9 cellular contexts compared by ENCODE assay signal in the genomic region with DNA sequence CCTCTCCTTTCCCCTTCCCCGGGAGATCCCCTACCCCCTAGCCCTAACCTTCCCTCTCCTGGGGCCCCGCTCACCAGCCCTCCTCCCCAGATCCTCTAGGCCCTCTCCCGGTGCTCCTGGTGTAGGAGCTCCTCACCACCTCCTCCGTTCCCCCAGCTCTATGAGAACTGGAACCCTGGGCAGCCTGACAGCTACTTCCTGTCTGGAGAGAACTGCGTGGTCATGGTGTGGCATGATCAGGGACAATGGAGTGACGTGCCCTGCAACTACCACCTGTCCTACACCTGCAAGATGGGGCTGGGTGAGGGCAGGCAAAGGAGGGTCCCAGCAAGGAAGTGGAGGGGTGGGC. TPM values are rescaled to one million over a fixed set of nuclear protein-coding genes. Genes with fewer than 3 reads are reported as not detected.
DNase-seq lines count a peak whose midpoint lies in the region; ATAC-seq, FAIRE-seq and TF ChIP-seq lines count a peak whose summit lies in the region.
"Had no signal": no experiment of that assay in that cellular context is flagged by ENCODE, and none has a peak within 500 bp of the region (broad histone marks: within the 10 kb centered on the region; RNA-seq: fewer than 3 reads in every experiment).

No MANE protein-coding gene starts in this region.

- H3K36me3 ChIP-seq in MM.1S (replicated peaks; ENCODE audit: insufficient read depth, low read length), result no peaks in the 10 kb centered on the region

- peak overlapping the region; percentile 55 for H3K4me2 ChIP-seq in A549
- peak overlapping the region; percentile 76 for H3K4me2 ChIP-seq in MM.1S (ENCODE audit: low read depth, low read length)

- no peaks in the 10 kb centered on the region for H3K9me3 Mint-ChIP-seq in endothelial cell (ENCODE audit: unreplicated experiment)
- no peaks in the 10 kb centered on the region for H3K9me3 Mint-ChIP-seq in activated CD8-positive, alpha-beta T cell treated with anti-CD3 and anti-CD28 coated beads for 36 hours

- DNase-seq in A549 (ENCODE audit: low read depth in 1 of 2, low spot score in 1 of 2) (no peak), MM.1S (peak; percentile 37), endothelial cell (ENCODE audit: low spot score) (no peak), NCI-H1694 (lab: John Stamatoyannopoulos, UW) (no peak)
- no peak for DNase-seq in activated CD8-positive, alpha-beta T cell treated with anti-CD3 and anti-CD28 coated beads for 36 hours
- DNase-seq: NCI-H446 treated with DMSO at 0.1 percent for 48 hours had no signal

- 78% methylated on average over 4 of the region's 6 CpGs for WGBS in A549 (ENCODE audit: missing lambda C conversion rate)

- no peak for TF ChIP-seq EP300 in A549 (IDR thresholded peaks at IDR 0.05)

- no peak overlapping the region for H2AFZ ChIP-seq in MM.1S (ENCODE audit: low read length)

- peak overlapping the region; percentile 32; the same call in 1 of the 2 replicates for H3K9ac ChIP-seq in MM.1S (ENCODE audit: low read length)

- no peak for TF ChIP-seq RAD21 in A549 (conservative IDR thresholded peaks at IDR 0.05 in 1 of 2, IDR thresholded peaks at IDR 0.05 in 1 of 2)

- peaks cover 88% of the 10 kb centered on the region for H3K79me2 ChIP-seq in MM.1S (ENCODE audit: low read length)

- POLR2A ChIA-PET in A549 (lab: Yijun Ruan, JAX), result no interaction called here
- POLR2A ChIA-PET in activated CD8-positive, alpha-beta T cell treated with anti-CD3 and anti-CD28 coated beads for 36 hours (lab: Charles Lee), result interaction anchor here (0.7 to 1.4 kb wide), 6 partner anchors 10 to 57 kb away, joined by 3 to 4 read pairs (median 3); no protein-coding TSS in a partner anchor

- H3K27me3 ChIP-seq in MM.1S (replicated peaks; ENCODE audit: insufficient read depth, low read length), result no peaks in the 10 kb centered on the region

- intact Hi-C loops in activated CD8-positive, alpha-beta T cell treated with anti-CD3 and anti-CD28 coated beads for 36 hours (cut with micrococcal nuclease), result loop anchor here (5.0 kb wide), 1 partner anchor 36 kb away; no protein-coding TSS in a partner anchor

- no peaks in the 10 kb centered on the region for H3K9me2 ChIP-seq in MM.1S (replicated peaks; ENCODE audit: insufficient read depth, low read length)

- no peak for ATAC-seq in A549
- no peak for ATAC-seq in activated CD8-positive, alpha-beta T cell treated with anti-CD3 and anti-CD28 coated beads for 36 hours
- ATAC-seq in GM18498 (IDR thresholded peaks at IDR 0.05; ENCODE audit: unreplicated experiment), result no peak

- H4K20me1 ChIP-seq in MM.1S (ENCODE audit: insufficient read depth, low read length), result peaks cover 41% of the 10 kb centered on the region

- CTCF ChIA-PET in A549 (lab: Yijun Ruan, JAX), result interaction anchor here (0.6 to 15.2 kb wide), 25 partner anchors 9 to 369 kb away, joined by 3 to 402 read pairs (median 4); a partner anchor contains a TSS
- CTCF ChIA-PET in activated CD8-positive, alpha-beta T cell treated with anti-CD3 and anti-CD28 coated beads for 36 hours (lab: Charles Lee), result interaction anchor here (0.6 to 8.6 kb wide), 20 partner anchors 9 to 272 kb away, joined by 3 to 273 read pairs (median 8); a partner anchor contains a TSS

- H3K36me3 Mint-ChIP-seq in endothelial cell (ENCODE audit: low read depth, unreplicated experiment), result peaks cover 20% of the 10 kb centered on the region
- H3K36me3 Mint-ChIP-seq in activated CD8-positive, alpha-beta T cell treated with anti-CD3 and anti-CD28 coated beads for 36 hours (ENCODE audit: low read depth), result no peaks in the 10 kb centered on the region

- H3K27me3 Mint-ChIP-seq in endothelial cell (ENCODE audit: unreplicated experiment), result peaks cover 37% of the 10 kb centered on the region
- peaks cover 49% of the 10 kb centered on the region for H3K27me3 Mint-ChIP-seq in activated CD8-positive, alpha-beta T cell treated with anti-CD3 and anti-CD28 coated beads for 36 hours

- TF ChIP-seq POLR2A in A549 (IDR thresholded peaks at IDR 0.05; ENCODE audit: low read length), result no peak

- peaks cover 42% of the 10 kb centered on the region for H3K4me1 ChIP-seq in A549
- peaks cover 36% of the 10 kb centered on the region for H3K4me1 ChIP-seq in MM.1S (ENCODE audit: low read length)

- H3K27ac Mint-ChIP-seq in endothelial cell (ENCODE audit: unreplicated experiment), result peak overlapping the region; percentile 18
- H3K27ac Mint-ChIP-seq in activated CD8-positive, alpha-beta T cell treated with anti-CD3 and anti-CD28 coated beads for 36 hours, result no peak overlapping the region

- H3K4me3 Mint-ChIP-seq in endothelial cell (ENCODE audit: unreplicated experiment), result peak overlapping the region; percentile 42
- H3K4me3 Mint-ChIP-seq in activated CD8-positive, alpha-beta T cell treated with anti-CD3 and anti-CD28 coated beads for 36 hours, result no peak overlapping the region

- peaks cover 29% of the 10 kb centered on the region for H3F3A ChIP-seq in MM.1S (ENCODE audit: insufficient read depth, low read length)

- no peak for FAIRE-seq in A549 (lab: Jason Lieb, UNC)

- H3K27ac ChIP-seq in A549 (peak overlapping the region in 1 of 2 experiments; percentile 62; a peak in 2 of 6 replicates), MM.1S (ENCODE audit: low read length) (peak overlapping the region; percentile 28; the same call in 1 of the 2 replicates)
- H3K27ac ChIP-seq: C4-2B had no signal

- no peaks in the 10 kb centered on the region for H3K9me3 ChIP-seq in A549
- H3K9me3 ChIP-seq in MM.1S (replicated peaks; ENCODE audit: insufficient read depth, low read length), result no peaks in the 10 kb centered on the region

- no peak for TF ChIP-seq CTCF in A549 (IDR thresholded peaks at IDR 0.05)
- no peak for TF ChIP-seq CTCF in MM.1S (IDR thresholded peaks at IDR 0.05; ENCODE audit: low read length)
- no peak for TF ChIP-seq CTCF in endothelial cell (IDR thresholded peaks at IDR 0.05; ENCODE audit: unreplicated experiment)
- no peak for TF ChIP-seq CTCF in activated CD8-positive, alpha-beta T cell treated with anti-CD3 and anti-CD28 coated beads for 36 hours (IDR thresholded peaks at IDR 0.05)

- H3K4me1 Mint-ChIP-seq in endothelial cell (ENCODE audit: unreplicated experiment), result peaks cover 48% of the 10 kb centered on the region
- H3K4me1 Mint-ChIP-seq in activated CD8-positive, alpha-beta T cell treated with anti-CD3 and anti-CD28 coated beads for 36 hours (ENCODE audit: low read depth), result peaks cover 44% of the 10 kb centered on the region

- H3K4me3 ChIP-seq in A549, result 0 out of 3 replicates have a peak overlapping the region, but pooled peaks have one; percentile 7
- peak overlapping the region; percentile 32; the same call in 1 of the 2 replicates for H3K4me3 ChIP-seq in MM.1S (ENCODE audit: low read length)

TF ChIP-seq in A549, 52 proteins besides CTCF, POLR2A, EP300 and RAD21 (continues in another document):
- TF ChIP-seq CBX2 (IDR thresholded peaks at IDR 0.05; ENCODE audit: borderline replicate concordance, low read depth), result no peak
- TF ChIP-seq NFE2L2 (conservative IDR thresholded peaks at IDR 0.05; ENCODE audit: low read length), result no peak

RNA-seq across cellular contexts. Expression of a gene that starts 16.0 kb away (rescaled TPM):
- polyA plus RNA-seq in A549 (2011; rRNA removed) (0.12 TPM in 1 of 2 replicates, not detected in the other), A549 (2017; fragmentation: RNase III; extraction: RNeasy Plus Mini Kit Qiagen cat#74134 plus additional on column Dnase treatment) (not detected in 3 replicates)
- polyA plus RNA-seq in A549 (2012; cell fraction: cytosol; rRNA removed), result 0.03 TPM in 1 of 2 replicates, not detected in the other
- polyA plus RNA-seq in A549 (2012; cell fraction: nucleus; rRNA removed), result 0.07 and 0.18 TPM in 2 replicates
- polyA minus RNA-seq in A549 (2011; rRNA and poly(A)+ RNA removed), result not detected in 2 replicates
- total RNA-seq in endothelial cell (ENCODE audit: unreplicated experiment), result 0.46 TPM
- not detected for total RNA-seq in activated CD8-positive, alpha-beta T cell treated with anti-CD3 and anti-CD28 coated beads for 36 hours
- total RNA-seq: T-helper 2 cell treated with Interferon-gamma antibody and Interleukin-4, amounts not matched to agents 100 ng/mL and 5 ng/mL, for 36 hours had no signal

RNA-seq across cellular contexts. Expression of a gene that starts 19.3 kb away (rescaled TPM):
- polyA plus RNA-seq in A549 (2011; rRNA removed) (0.57 and 0.65 TPM in 2 replicates), A549 (2017; fragmentation: RNase III; extraction: RNeasy Plus Mini Kit Qiagen cat#74134 plus additional on column Dnase treatment) (2.1 to 2.8 TPM (median 2.1 TPM) in 3 replicates)
- 0.34 and 0.39 TPM in 2 replicates for polyA plus RNA-seq in A549 (2012; cell fraction: cytosol; rRNA removed)
- polyA plus RNA-seq in A549 (2012; cell fraction: nucleus; rRNA removed), result 2.5 and 2.7 TPM in 2 replicates
- polyA minus RNA-seq in A549 (2011; rRNA and poly(A)+ RNA removed), result 0.45 and 0.54 TPM in 2 replicates
- total RNA-seq in endothelial cell (ENCODE audit: unreplicated experiment), result 111 TPM
- not detected for total RNA-seq in activated CD8-positive, alpha-beta T cell treated with anti-CD3 and anti-CD28 coated beads for 36 hours
- total RNA-seq: T-helper 2 cell treated with Interferon-gamma antibody and Interleukin-4, amounts not matched to agents 100 ng/mL and 5 ng/mL, for 36 hours had no signal

RNA-seq across cellular contexts. Expression of a gene that starts 38.7 kb away (rescaled TPM):
- 0.11 and 0.23 TPM in 2 replicates for polyA plus RNA-seq in A549 (2011; rRNA removed)
- polyA plus RNA-seq in A549 (2012; cell fraction: cytosol; rRNA removed), result 0.08 and 0.09 TPM in 2 replicates
- polyA plus RNA-seq in A549 (2012; cell fraction: nucleus; rRNA removed), result 1.4 and 1.8 TPM in 2 replicates
- 0.10 to 0.16 TPM (median 0.13 TPM) in 3 replicates for polyA plus RNA-seq in A549 (2017; fragmentation: RNase III; extraction: RNeasy Plus Mini Kit Qiagen cat#74134 plus additional on column Dnase treatment)
- polyA minus RNA-seq in A549 (2011; rRNA and poly(A)+ RNA removed), result not detected in 2 replicates
- total RNA-seq in endothelial cell (ENCODE audit: unreplicated experiment), result 1.3 TPM
- total RNA-seq in activated CD8-positive, alpha-beta T cell treated with anti-CD3 and anti-CD28 coated beads for 36 hours, result not detected
- total RNA-seq: T-helper 2 cell treated with Interferon-gamma antibody and Interleukin-4, amounts not matched to agents 100 ng/mL and 5 ng/mL, for 36 hours had no signal

RNA-seq across cellular contexts. Expression of a gene that starts 47.4 kb away (rescaled TPM):
- polyA plus RNA-seq in A549 (2011; rRNA removed), result 1.4 and 1.7 TPM in 2 replicates
- 2.9 and 3.8 TPM in 2 replicates for polyA plus RNA-seq in A549 (2012; cell fraction: cytosol; rRNA removed)
- polyA plus RNA-seq in A549 (2012; cell fraction: nucleus; rRNA removed), result 6.1 and 8.7 TPM in 2 replicates
- 15.6 to 19.1 TPM (median 17.9 TPM) in 3 replicates for polyA plus RNA-seq in A549 (2017; fragmentation: RNase III; extraction: RNeasy Plus Mini Kit Qiagen cat#74134 plus additional on column Dnase treatment)
- 1.0 TPM in 1 of 2 replicates, not detected in the other for polyA minus RNA-seq in A549 (2011; rRNA and poly(A)+ RNA removed)
- 9.5 TPM for total RNA-seq in endothelial cell (ENCODE audit: unreplicated experiment)
- total RNA-seq in activated CD8-positive, alpha-beta T cell treated with anti-CD3 and anti-CD28 coated beads for 36 hours, result under 1 TPM; 0.78 to 0.90 TPM

RNA-seq across cellular contexts. Expression of a gene that starts 56.7 kb away (rescaled TPM):
- polyA plus RNA-seq in A549 (2011; rRNA removed), result 68.1 and 76.1 TPM in 2 replicates
- polyA plus RNA-seq in A549 (2012; cell fraction: cytosol; rRNA removed), result 40.7 and 41.4 TPM in 2 replicates
- polyA plus RNA-seq in A549 (2012; cell fraction: nucleus; rRNA removed), result 23.6 and 28.2 TPM in 2 replicates
- polyA plus RNA-seq in A549 (2017; fragmentation: RNase III; extraction: RNeasy Plus Mini Kit Qiagen cat#74134 plus additional on column Dnase treatment), result 85.2 to 94.7 TPM (median 85.3 TPM) in 3 replicates
- 64.1 and 79.6 TPM in 2 replicates for polyA minus RNA-seq in A549 (2011; rRNA and poly(A)+ RNA removed)
- 18.6 TPM for total RNA-seq in endothelial cell (ENCODE audit: unreplicated experiment)
- 10 to 100 TPM; 50.7 to 51.0 TPM for total RNA-seq in activated CD8-positive, alpha-beta T cell treated with anti-CD3 and anti-CD28 coated beads for 36 hours

Comparison
In these comparisons a context has a peak if more than half of its experiments do, and no peak if none do; other contexts are left out.
1. RNA of a gene that starts 19.3 kb away (total RNA-seq): 111 TPM in endothelial cell (single experiment); not detected in activated CD8-positive, alpha-beta T cell treated with anti-CD3 and anti-CD28 coated beads for 36 hours; every median in the first group is over 100 times any median in the second.